1 cellular context compared by ENCODE assay signal in the genomic region with DNA sequence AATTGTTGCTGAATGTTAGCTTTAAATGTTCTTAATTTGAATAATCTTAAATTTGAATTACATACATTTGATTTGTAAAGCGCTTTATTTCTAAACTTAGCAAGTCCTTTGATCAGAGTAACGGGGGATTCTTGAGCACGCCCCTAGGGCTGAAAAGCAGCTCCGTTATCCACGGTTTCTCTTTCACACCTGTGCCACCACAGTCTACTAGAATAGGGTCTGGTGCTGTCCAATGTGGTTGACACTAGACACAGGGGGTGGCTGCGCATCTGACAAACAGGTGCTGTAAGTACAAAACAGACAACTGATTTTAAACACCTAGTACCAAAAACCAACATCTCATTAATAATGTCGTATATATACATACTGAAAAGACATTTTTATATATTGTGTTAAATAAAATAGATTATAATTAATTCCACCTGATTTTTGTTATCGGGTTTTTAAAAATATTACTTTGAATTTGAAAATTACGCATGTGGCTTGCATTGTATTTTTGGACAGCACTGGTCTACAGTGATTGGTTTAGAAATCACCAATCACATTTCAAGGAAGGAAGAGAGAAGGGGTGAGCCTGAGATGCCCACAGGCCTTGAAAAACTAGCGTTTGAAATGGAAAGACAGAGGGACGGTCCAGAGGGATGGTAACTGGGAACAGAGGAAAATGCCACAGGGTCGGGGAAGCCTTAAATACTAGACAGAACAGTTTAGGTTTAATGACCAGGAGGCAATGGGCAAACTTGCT.
TF ChIP-seq lines count a peak whose summit lies in the region.

No MANE protein-coding gene starts in this region.

TF ChIP-seq in SK-N-SH, 30 proteins besides CTCF, POLR2A, EP300 and RAD21:
- TF ChIP-seq, protein P1, sequence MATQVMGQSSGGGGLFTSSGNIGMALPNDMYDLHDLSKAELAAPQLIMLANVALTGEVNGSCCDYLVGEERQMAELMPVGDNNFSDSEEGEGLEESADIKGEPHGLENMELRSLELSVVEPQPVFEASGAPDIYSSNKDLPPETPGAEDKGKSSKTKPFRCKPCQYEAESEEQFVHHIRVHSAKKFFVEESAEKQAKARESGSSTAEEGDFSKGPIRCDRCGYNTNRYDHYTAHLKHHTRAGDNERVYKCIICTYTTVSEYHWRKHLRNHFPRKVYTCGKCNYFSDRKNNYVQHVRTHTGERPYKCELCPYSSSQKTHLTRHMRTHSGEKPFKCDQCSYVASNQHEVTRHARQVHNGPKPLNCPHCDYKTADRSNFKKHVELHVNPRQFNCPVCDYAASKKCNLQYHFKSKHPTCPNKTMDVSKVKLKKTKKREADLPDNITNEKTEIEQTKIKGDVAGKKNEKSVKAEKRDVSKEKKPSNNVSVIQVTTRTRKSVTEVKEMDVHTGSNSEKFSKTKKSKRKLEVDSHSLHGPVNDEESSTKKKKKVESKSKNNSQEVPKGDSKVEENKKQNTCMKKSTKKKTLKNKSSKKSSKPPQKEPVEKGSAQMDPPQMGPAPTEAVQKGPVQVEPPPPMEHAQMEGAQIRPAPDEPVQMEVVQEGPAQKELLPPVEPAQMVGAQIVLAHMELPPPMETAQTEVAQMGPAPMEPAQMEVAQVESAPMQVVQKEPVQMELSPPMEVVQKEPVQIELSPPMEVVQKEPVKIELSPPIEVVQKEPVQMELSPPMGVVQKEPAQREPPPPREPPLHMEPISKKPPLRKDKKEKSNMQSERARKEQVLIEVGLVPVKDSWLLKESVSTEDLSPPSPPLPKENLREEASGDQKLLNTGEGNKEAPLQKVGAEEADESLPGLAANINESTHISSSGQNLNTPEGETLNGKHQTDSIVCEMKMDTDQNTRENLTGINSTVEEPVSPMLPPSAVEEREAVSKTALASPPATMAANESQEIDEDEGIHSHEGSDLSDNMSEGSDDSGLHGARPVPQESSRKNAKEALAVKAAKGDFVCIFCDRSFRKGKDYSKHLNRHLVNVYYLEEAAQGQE (IDR thresholded peaks at IDR 0.05; ENCODE audit: low read depth, low read length): peak; percentile 69; the same call in 1 of the 2 replicates
- no peak for TF ChIP-seq CHD2 (IDR thresholded peaks at IDR 0.05; ENCODE audit: low read length, partially characterized antibody)
